In genomic region chr9:130443456-130443801, GRCh38 we compare ENCODE assay signal across 1 cellular context.
TF ChIP-seq lines count a peak whose summit lies in the region.

No MANE protein-coding gene starts in this region.

TF ChIP-seq in HEK293, 187 proteins besides CTCF, POLR2A, EP300 and RAD21 (continued from another document):
- no peak for TF ChIP-seq ZNF518A (tag by site-specific recombination; conservative IDR thresholded peaks at IDR 0.05; ENCODE audit: low read depth)
